Comparison of ENCODE assay signal across 9 cellular contexts in the genomic region with DNA sequence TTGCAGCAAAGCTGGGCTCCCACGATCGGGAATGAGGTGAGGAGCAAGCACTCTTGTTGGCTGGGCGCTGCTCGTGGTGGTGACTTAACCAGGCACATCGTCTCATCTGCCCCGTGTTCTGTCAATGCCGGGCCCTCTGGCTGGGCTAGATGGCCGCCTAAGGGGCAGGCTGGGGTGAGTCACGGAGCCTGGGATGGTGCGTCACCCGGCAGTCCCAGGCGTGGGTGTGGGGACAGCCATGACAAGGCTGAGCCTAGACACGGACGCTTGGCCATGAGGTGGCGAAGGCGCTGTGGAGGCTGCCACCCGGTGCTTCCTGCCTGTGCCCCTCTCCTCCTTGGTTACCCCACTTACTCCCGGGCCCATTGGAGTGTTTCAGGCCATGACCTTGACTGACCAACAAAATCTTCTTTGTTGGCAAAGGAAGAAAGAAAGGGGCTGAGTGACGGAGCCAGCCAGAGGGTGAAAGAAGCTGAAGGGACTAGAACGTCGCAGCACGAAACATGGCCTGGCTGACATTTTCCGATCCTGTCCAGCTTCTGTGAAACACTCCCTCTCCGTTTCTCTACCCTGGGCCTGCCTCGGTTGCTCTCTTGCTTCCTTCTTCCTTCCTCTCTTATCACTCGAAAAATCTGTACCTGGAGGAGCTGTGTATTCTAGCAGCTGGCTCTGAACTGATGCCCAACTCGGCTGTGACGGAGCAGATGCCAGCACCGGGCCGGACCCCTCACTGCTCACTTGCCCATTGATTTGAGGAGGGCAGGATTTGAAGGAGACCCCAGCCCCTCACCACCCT. TPM values are rescaled to one million over a fixed set of nuclear protein-coding genes. Genes with fewer than 3 reads are reported as not detected.
DNase-seq lines count a peak whose midpoint lies in the region; ATAC-seq and TF ChIP-seq lines count a peak whose summit lies in the region.
"Had no signal": no experiment of that assay in that cellular context is flagged by ENCODE, and none has a peak within 500 bp of the region (broad histone marks: within the 10 kb centered on the region; RNA-seq: fewer than 3 reads in every experiment).

No MANE protein-coding gene starts in this region.

- H3K27me3 ChIP-seq in DND-41 (ENCODE audit: insufficient read depth, low read length, poor library complexity) (no peaks in the 10 kb centered on the region), adrenal gland (no peaks in the 10 kb centered on the region)

- H3K4me1 ChIP-seq in DND-41 (ENCODE audit: insufficient read depth, low read length): peaks cover 63% of the 10 kb centered on the region
- H3K4me1 ChIP-seq in adrenal gland (replicated peaks in 1 of 2): no peaks in the 10 kb centered on the region
- H3K4me1 ChIP-seq: parathyroid adenoma had no signal

- H3K27ac ChIP-seq in DND-41 (ENCODE audit: low read length) (peak overlapping the region; percentile 95), adrenal gland (peak overlapping the region in 2 of 5 donors; percentile 40 to 83)
- H3K27ac ChIP-seq: parathyroid adenoma had no signal

- peak overlapping the region; percentile 77 for H3K9ac ChIP-seq in DND-41 (ENCODE audit: low read depth, low read length)
- H3K9ac ChIP-seq: parathyroid adenoma had no signal

- 51 to 72% (median 60%) methylated on average over 26 to 30 of the region's 30 CpGs for WGBS in adrenal gland, 4 donors

- H3K4me2 ChIP-seq in DND-41 (ENCODE audit: insufficient read depth, low read length): peak overlapping the region; percentile 84

- H3K79me2 ChIP-seq in DND-41 (ENCODE audit: insufficient read depth, low read length): peaks cover 59% of the 10 kb centered on the region
- H3K79me2 ChIP-seq: parathyroid adenoma had no signal

- intact Hi-C loops in adrenal gland (cut with DNase I): no loop called here

- ATAC-seq in DND-41 (ENCODE audit: insufficient read depth, low read depth) (peak; percentile 49), GM19324 (IDR thresholded peaks at IDR 0.05; ENCODE audit: low FRiP score, unreplicated experiment) (no peak), GM19328 (IDR thresholded peaks at IDR 0.05; ENCODE audit: unreplicated experiment) (no peak)

- peak overlapping the region; percentile 79 to 83 for H3K4me3 ChIP-seq in DND-41 (ENCODE audit: low read depth in 1 of 2, low read length in 2 of 2)
- no peak overlapping the region for H3K4me3 ChIP-seq in adrenal gland

- H3K9me3 ChIP-seq in DND-41 (ENCODE audit: insufficient read depth, low read length, severe bottlenecking): no peaks in the 10 kb centered on the region
- no peaks in the 10 kb centered on the region for H3K9me3 ChIP-seq in adrenal gland (replicated peaks in 1 of 3)

- H3K36me3 ChIP-seq in DND-41 (ENCODE audit: insufficient read depth, low read length) (peaks cover 22% of the 10 kb centered on the region), adrenal gland (replicated peaks in 1 of 2) (no peaks in the 10 kb centered on the region)

- peak overlapping the region; percentile 89 for H2AFZ ChIP-seq in DND-41 (ENCODE audit: low read depth, low read length)
- H2AFZ ChIP-seq: parathyroid adenoma had no signal

- TF ChIP-seq POLR2A in adrenal gland (IDR thresholded peaks at IDR 0.05): peak in 1 of 2 donors; percentile 45

- peak; percentile 57 for DNase-seq in DND-41
- peak; percentile 83 for DNase-seq in activated CD4-positive, alpha-beta T cell treated with anti-CD3 and anti-CD28 coated beads for 1 hour
- peak; percentile 81 to 94 (median 92) for DNase-seq in adrenal gland
- DNase-seq in stimulated activated CD4-positive, alpha-beta T cell treated with anti-CD3 and anti-CD28 coated beads, Interleukin-2, amount 100 ng/mL, for 48 hours: peak; percentile 87
- no peak for DNase-seq in NCI-H1048 (lab: John Stamatoyannopoulos, UW)
- no peak for DNase-seq in retina

- peaks cover 9% of the 10 kb centered on the region; the same call in 1 of the 2 replicates for H4K20me1 ChIP-seq in DND-41 (ENCODE audit: insufficient read depth, low read length)

- no peak for TF ChIP-seq CTCF in DND-41 (IDR thresholded peaks at IDR 0.05; ENCODE audit: borderline replicate concordance, extremely low read depth, low read length, poor library complexity, severe bottlenecking)
- no peak for TF ChIP-seq CTCF in adrenal gland (IDR thresholded peaks at IDR 0.05)

RNA-seq across cellular contexts. Expression of a gene that starts 0.6 kb away (rescaled TPM):
- total RNA-seq in adrenal gland: 1 to 10 TPM in 4 of 8 donors, under 1 TPM in 3, not detected in 1; 0.26 to 2.3 (median 1.4) TPM
- 1 to 10 TPM in 2 of 3 donors, under 1 TPM in 1; 0.73 to 2.2 (median 1.2) TPM for polyA plus RNA-seq in adrenal gland

RNA-seq across cellular contexts. Expression of a gene that starts 35.8 kb away (rescaled TPM):
- total RNA-seq in adrenal gland: 100 to 1,000 TPM; 170 to 605 (median 328) TPM
- 100 to 1,000 TPM in 1 of 3 donors, 10 to 100 TPM in 2; 69.8 to 267 (median 86.9) TPM for polyA plus RNA-seq in adrenal gland

Comparison
In these comparisons a context has a peak if more than half of its experiments do, and no peak if none do; other contexts are left out.
1. DNase-seq: peak in DND-41 (single experiment), activated CD4-positive, alpha-beta T cell treated with anti-CD3 and anti-CD28 coated beads for 1 hour (single experiment), adrenal gland (7 of 7) and stimulated activated CD4-positive, alpha-beta T cell treated with anti-CD3 and anti-CD28 coated beads, Interleukin-2, amount 100 ng/mL, for 48 hours (2 of 2); none in NCI-H1048 (single experiment) and retina (single experiment).
2. H3K4me3 ChIP-seq: peak in DND-41 (2 of 2); none in adrenal gland (0 of 4).